19 cellular contexts compared by ENCODE assay signal in genomic region chr19:42452590-42452989, GRCh38. TPM values are rescaled to one million over a fixed set of nuclear protein-coding genes. Genes with fewer than 3 reads are reported as not detected.
A peak's percentile ranks its signal among the peaks of the same experiment; 100 is the strongest.
DNase-seq lines count a peak whose midpoint lies in the region; ATAC-seq and TF ChIP-seq lines count a peak whose summit lies in the region.
"Had no signal": no experiment of that assay in that cellular context is flagged by ENCODE, and none has a peak within 500 bp of the region (broad histone marks: within the 10 kb centered on the region; RNA-seq: fewer than 3 reads in every experiment).

No MANE protein-coding gene starts in this region.

- no peaks in the 10 kb centered on the region for H3K9me3 ChIP-seq in A673 (ENCODE audit: low read depth, low read length, poor library complexity, severe bottlenecking)
- H3K9me3 ChIP-seq in OCI-LY7 (ENCODE audit: low read length), result no peaks in the 10 kb centered on the region
- no peaks in the 10 kb centered on the region for H3K9me3 ChIP-seq in esophagus muscularis mucosa

- no peak overlapping the region for H2AFZ ChIP-seq in OCI-LY7 (ENCODE audit: low read length)

- H3K36me3 ChIP-seq in A673 (ENCODE audit: insufficient read depth, low read length, poor library complexity, severe bottlenecking), result no peaks in the 10 kb centered on the region
- H3K36me3 ChIP-seq in OCI-LY7 (ENCODE audit: insufficient read depth, low read length), result no peaks in the 10 kb centered on the region
- H3K36me3 ChIP-seq in esophagus muscularis mucosa, result no peaks in the 10 kb centered on the region

- H3K27me3 ChIP-seq in A673 (replicated peaks; ENCODE audit: insufficient read depth, low read depth, low read length, poor library complexity) (no peaks in the 10 kb centered on the region), esophagus muscularis mucosa (no peaks in the 10 kb centered on the region)

- H3K79me2 ChIP-seq in OCI-LY7 (ENCODE audit: insufficient read depth, low read depth, low read length), result no peaks in the 10 kb centered on the region

- H3K4me1 ChIP-seq in A673 (ENCODE audit: insufficient read depth, low read length, poor library complexity, severe bottlenecking), result no peaks in the 10 kb centered on the region
- H3K4me1 ChIP-seq in OCI-LY7 (ENCODE audit: insufficient read depth, low read length, poor library complexity, severe bottlenecking), result peaks cover 26% of the 10 kb centered on the region
- H3K4me1 ChIP-seq in esophagus muscularis mucosa, result peaks cover 0 to 6% (median 2%) of the 10 kb centered on the region in 4 donors

- 53% methylated on average over 4 of the region's 4 CpGs for WGBS in esophagus muscularis mucosa

- no peaks in the 10 kb centered on the region for H3K9me3 Mint-ChIP-seq in activated T-helper 17 cell treated with anti-CD3 and anti-CD28 coated beads, Interleukin-2, amount 50 U/mL, for 72 hours
- no peaks in the 10 kb centered on the region for H3K9me3 Mint-ChIP-seq in T-cell
- H3K9me3 Mint-ChIP-seq: HFFc6 had no signal

- H3K9me2 ChIP-seq in OCI-LY7 (ENCODE audit: insufficient read depth, low read length), result no peaks in the 10 kb centered on the region

- peaks cover 19% of the 10 kb centered on the region for H3K4me1 Mint-ChIP-seq in activated T-helper 17 cell treated with anti-CD3 and anti-CD28 coated beads, Interleukin-2, amount 50 U/mL, for 72 hours
- H3K4me1 Mint-ChIP-seq in T-cell, result peaks cover 6 to 22% (median 10%) of the 10 kb centered on the region in 3 donors

- intact Hi-C loops in A673 (cut with micrococcal nuclease; ENCODE audit: unreplicated experiment), result no loop called here
- intact Hi-C loops in OCI-LY7 (cut with micrococcal nuclease; ENCODE audit: unreplicated experiment), result no loop called here
- intact Hi-C loops in esophagus muscularis mucosa (cut with DNase I), result no loop called here

- no peaks in the 10 kb centered on the region for H3K27me3 Mint-ChIP-seq in activated T-helper 17 cell treated with anti-CD3 and anti-CD28 coated beads, Interleukin-2, amount 50 U/mL, for 72 hours
- peaks cover 2 to 4% of the 10 kb centered on the region in 2 donors for H3K27me3 Mint-ChIP-seq in T-cell

- POLR2A ChIA-PET in A673 (lab: Charles Lee; ENCODE audit: low non-redundant PET) (interaction anchor here (0.7 kb wide), 1 partner anchor 16 kb away, joined by 13 read pairs; no protein-coding TSS in a partner anchor), OCI-LY7 (lab: Charles Lee) (no interaction called here), T-cell (lab: Charles Lee) (no interaction called here)

- no peak for ATAC-seq in activated T-helper 17 cell treated with anti-CD3 and anti-CD28 coated beads, Interleukin-2, amount 50 U/mL, for 72 hours (replicated peaks)
- no peak for ATAC-seq in GM21528 (IDR thresholded peaks at IDR 0.05; ENCODE audit: low FRiP score, unreplicated experiment)
- no peak for ATAC-seq in T-cell (replicated peaks in 1 of 4)
- no peak for ATAC-seq in HG03097 (IDR thresholded peaks at IDR 0.05; ENCODE audit: low FRiP score, unreplicated experiment)
- ATAC-seq: Right ventricle myocardium inferior had no signal

- H3K4me2 ChIP-seq in OCI-LY7 (ENCODE audit: low read length), result peak overlapping the region; percentile 20

- no TSS peak for BruUV-seq in A673 (replicated peaks; lab: Mats Ljungman, UMichigan)
- no TSS peak for BruUV-seq in OCI-LY7 (replicated peaks; lab: Mats Ljungman, UMichigan)

- no peaks in the 10 kb centered on the region for H4K20me1 ChIP-seq in OCI-LY7 (ENCODE audit: insufficient read depth, low read length)

- DNase-seq in A673 (ENCODE audit: low spot score) (peak; percentile 51), GF-D8 (lab: John Stamatoyannopoulos, UW) (peak; percentile 88), OCI-LY7 (ENCODE audit: low spot score) (no peak), esophagus muscularis mucosa (ENCODE audit: extremely low spot score) (no peak), T-cell (no peak)
- DNase-seq: C1 segment of cervical spinal cord, H7, HFFc6, IMR-90, NCI-H1417, NCI-H187 treated with DMSO at 0.1 percent for 48 hours, NCI-H226, NCI-H524, SW 1271 had no signal

- H3K4me3 Mint-ChIP-seq in activated T-helper 17 cell treated with anti-CD3 and anti-CD28 coated beads, Interleukin-2, amount 50 U/mL, for 72 hours, result no peak overlapping the region
- no peak overlapping the region for H3K4me3 Mint-ChIP-seq in T-cell
- H3K4me3 Mint-ChIP-seq: HFFc6 had no signal

- TF ChIP-seq EP300 in esophagus muscularis mucosa (IDR thresholded peaks at IDR 0.05), result no peak

- TF ChIP-seq CTCF in A673 (conservative IDR thresholded peaks at IDR 0.05; ENCODE audit: low read depth, low read length) (no peak), OCI-LY7 (conservative IDR thresholded peaks at IDR 0.05; ENCODE audit: low read length) (no peak), esophagus muscularis mucosa (IDR thresholded peaks at IDR 0.05) (no peak)

- H3K4me3 ChIP-seq in A673 (ENCODE audit: low read depth, low read length, poor library complexity, severe bottlenecking), result no peak overlapping the region
- no peak overlapping the region for H3K4me3 ChIP-seq in OCI-LY7 (ENCODE audit: low read depth, low read length, poor library complexity, severe bottlenecking)
- no peak overlapping the region for H3K4me3 ChIP-seq in esophagus muscularis mucosa

- no peak for TF ChIP-seq POLR2A in esophagus muscularis mucosa (IDR thresholded peaks at IDR 0.05; ENCODE audit: low read depth)

- CTCF ChIA-PET in A673 (lab: Charles Lee), result interaction anchor here (0.6 kb wide), 1 partner anchor 32 kb away, joined by 9 read pairs; no protein-coding TSS in a partner anchor
- CTCF ChIA-PET in OCI-LY7 (lab: Charles Lee; ENCODE audit: unreplicated experiment), result no interaction called here
- CTCF ChIA-PET in T-cell (lab: Charles Lee), result interaction anchor here (1.0 to 3.7 kb wide), 3 partner anchors 66 to 76 kb away, joined by 3 to 35 read pairs (median 5); partner anchors contain the start of gene CEACAM1 (in 1 of the 2)

- no peak overlapping the region for H3K27ac ChIP-seq in A673 (ENCODE audit: low read depth, low read length, poor library complexity, severe bottlenecking)
- H3K27ac ChIP-seq in OCI-LY7 (ENCODE audit: low read depth, low read length, poor library complexity, severe bottlenecking), result no peak overlapping the region
- no peak overlapping the region for H3K27ac ChIP-seq in esophagus muscularis mucosa (replicated peaks in 1 of 4)

- H3K36me3 Mint-ChIP-seq in activated T-helper 17 cell treated with anti-CD3 and anti-CD28 coated beads, Interleukin-2, amount 50 U/mL, for 72 hours (ENCODE audit: low read depth), result no peaks in the 10 kb centered on the region
- H3K36me3 Mint-ChIP-seq in T-cell, result no peaks in the 10 kb centered on the region

- H3K27ac Mint-ChIP-seq in activated T-helper 17 cell treated with anti-CD3 and anti-CD28 coated beads, Interleukin-2, amount 50 U/mL, for 72 hours, result peak overlapping the region; percentile 9
- H3K27ac Mint-ChIP-seq in T-cell, result no peak overlapping the region
- H3K27ac Mint-ChIP-seq: HFFc6 had no signal

RNA-seq across cellular contexts. Expression of gene CXCL17, which starts 9.8 kb away (rescaled TPM):
- not detected in 2 replicates for total RNA-seq in A673 (2021)
- not detected in 2 replicates for total RNA-seq in OCI-LY7 (2014; rRNA removed; shearing (Covaris generic))
- not detected in 2 replicates for total RNA-seq in OCI-LY7 (2022)
- not detected for total RNA-seq in activated T-helper 17 cell treated with anti-CD3 and anti-CD28 coated beads, Interleukin-2, amount 50 U/mL, for 72 hours
- total RNA-seq in esophagus muscularis mucosa, result 1 to 10 TPM in 1 of 4 donors, not detected in 3; 1.2 TPM
- total RNA-seq in T-cell, result not detected
- total RNA-seq: H7, HFFc6, IMR-90, Right ventricle myocardium inferior had no signal

RNA-seq across cellular contexts. Expression of gene LIPE, which starts 25.4 kb away (rescaled TPM):
- total RNA-seq in A673 (2021), result 6.8 and 7.6 TPM in 2 replicates
- total RNA-seq in OCI-LY7 (2014; rRNA removed; shearing (Covaris generic)), result 11.5 and 21.2 TPM in 2 replicates
- total RNA-seq in OCI-LY7 (2022), result 35.6 and 39.3 TPM in 2 replicates
- 10 to 100 TPM; 12.5 to 25.5 TPM for total RNA-seq in activated T-helper 17 cell treated with anti-CD3 and anti-CD28 coated beads, Interleukin-2, amount 50 U/mL, for 72 hours
- total RNA-seq in esophagus muscularis mucosa, result 10 to 100 TPM in 1 of 4 donors, 1 to 10 TPM in 3; 3.6 to 10.6 (median 5.9) TPM
- 10 to 100 TPM; 16.2 to 44.4 (median 34.8) TPM for total RNA-seq in T-cell
- total RNA-seq: SK-MEL-5 had no signal

Comparison
In these comparisons a context has a peak if more than half of its experiments do, and no peak if none do; other contexts are left out.
1. DNase-seq: peak in A673 (single experiment) and GF-D8 (single experiment); none in OCI-LY7 (single experiment), esophagus muscularis mucosa (single experiment) and T-cell (0 of 34).